ENCODE assay signal across 1 cellular context in the genomic region with DNA sequence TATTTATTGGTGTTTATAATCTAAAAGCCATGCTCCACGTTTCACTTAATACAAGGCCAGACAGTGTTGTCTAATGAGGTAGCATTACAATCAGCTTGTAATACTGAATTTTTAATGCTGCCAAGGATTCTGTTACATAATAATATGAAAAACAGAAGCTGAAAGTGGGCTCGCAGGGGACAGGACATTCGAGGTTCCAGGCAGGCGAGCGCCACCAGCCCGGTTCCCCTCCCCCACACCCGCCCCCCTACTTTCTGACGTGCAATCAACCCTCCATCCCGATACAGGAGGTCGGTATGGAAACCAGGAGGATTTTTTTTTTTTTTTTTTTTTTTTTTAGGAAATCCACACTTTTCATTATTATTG.
TF ChIP-seq lines count a peak whose summit lies in the region.

No MANE protein-coding gene starts in this region.

TF ChIP-seq in HepG2, 621 proteins besides CTCF, POLR2A, EP300 and RAD21 (continued from another document):
- no peak for TF ChIP-seq ZKSCAN8 (CRISPR knock-in tag; IDR thresholded peaks at IDR 0.05; ENCODE audit: borderline replicate concordance)
- TF ChIP-seq ZNF577 (CRISPR knock-in tag; IDR thresholded peaks at IDR 0.05; ENCODE audit: borderline replicate concordance, low read depth), result no peak
- TF ChIP-seq ZNF281 (CRISPR knock-in tag; IDR thresholded peaks at IDR 0.05; ENCODE audit: borderline replicate concordance), result peak; percentile 64; the same call in 1 of the 2 replicates
- no peak for TF ChIP-seq POGZ (CRISPR knock-in tag; IDR thresholded peaks at IDR 0.05)
- no peak for TF ChIP-seq ZKSCAN1 (IDR thresholded peaks at IDR 0.05; ENCODE audit: low read length)
- 0 out of 2 replicates have a peak, but pooled peaks have one; percentile 12 for TF ChIP-seq XBP1 (CRISPR knock-in tag; IDR thresholded peaks at IDR 0.05)
- no peak for TF ChIP-seq ZNF550 (CRISPR knock-in tag; IDR thresholded peaks at IDR 0.05; ENCODE audit: borderline replicate concordance)
- TF ChIP-seq YY1 (IDR thresholded peaks at IDR 0.05; ENCODE audit: insufficient read depth, insufficient replicate concordance, low read depth, low read length), result no peak
- no peak for TF ChIP-seq HNF1B (CRISPR knock-in tag; IDR thresholded peaks at IDR 0.05)
